In the genomic region with DNA sequence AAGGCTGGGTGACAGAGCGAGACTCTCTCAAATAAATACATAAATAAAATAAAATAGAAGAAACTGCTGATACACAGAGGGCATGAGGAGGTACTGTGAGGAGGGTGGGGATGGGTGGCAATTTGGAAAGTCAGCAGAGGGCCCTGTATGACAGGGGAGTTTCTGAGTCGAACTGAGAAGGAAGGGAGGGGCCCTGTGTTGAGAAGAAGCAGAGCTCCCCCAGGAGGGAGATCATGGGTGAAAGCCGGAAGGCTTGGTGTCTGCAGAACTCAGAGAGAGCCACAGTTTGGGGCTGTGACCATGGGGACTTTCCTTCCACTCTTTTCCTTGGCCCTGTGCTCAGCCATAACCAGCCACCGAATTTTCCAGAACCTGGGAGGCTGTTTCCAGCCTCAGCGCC, we compare ENCODE assay signal across 14 cellular contexts. TPM values are rescaled to one million over a fixed set of nuclear protein-coding genes. Genes with fewer than 3 reads are reported as not detected.
A peak's percentile ranks its signal among the peaks of the same experiment; 100 is the strongest.
DNase-seq lines count a peak whose midpoint lies in the region; ATAC-seq and TF ChIP-seq lines count a peak whose summit lies in the region.
"Had no signal": no experiment of that assay in that cellular context is flagged by ENCODE, and none has a peak within 500 bp of the region (broad histone marks: within the 10 kb centered on the region; RNA-seq: fewer than 3 reads in every experiment).

No MANE protein-coding gene starts in this region.

- H3K9ac ChIP-seq in SK-N-SH: no peak overlapping the region
- H3K9ac ChIP-seq: GM23248 had no signal

- H3K9me3 ChIP-seq in SK-N-SH: no peaks in the 10 kb centered on the region
- H3K9me3 ChIP-seq in effector memory CD4-positive, alpha-beta T cell (ENCODE audit: control insufficient read depth, low read length): no peaks in the 10 kb centered on the region

- DNase-seq in SK-N-SH (no peak), T-cell (peak in 8 of 34 experiments; percentile 17 to 36 (median 24))
- peak in 2 of 3 donors; percentile 13 to 20 for DNase-seq in effector memory CD4-positive, alpha-beta T cell
- peak in 1 of 2 donors; percentile 65 for DNase-seq in stimulated activated effector memory CD8-positive, alpha-beta T cell treated with anti-CD3 and anti-CD28 coated beads, Interleukin-12 subunit alpha, Interleukin-12 subunit beta, amount 100 ng/mL, for 72 hours (ENCODE audit: low spot score in 2 of 2)
- DNase-seq: 8988T; effector CD8-positive, alpha-beta T cell; GM23248; hippocampal formation; NCI-H2107; WERI-Rb-1 had no signal

- no peak overlapping the region for H3K4me3 Mint-ChIP-seq in T-cell
- H3K4me3 Mint-ChIP-seq in stimulated activated effector memory CD8-positive, alpha-beta T cell treated with anti-CD3 and anti-CD28 coated beads, Interleukin-12 subunit alpha, Interleukin-12 subunit beta, amount 100 ng/mL, for 72 hours: peak overlapping the region; percentile 47

- CTCF ChIA-PET in SK-N-SH (lab: Yijun Ruan, JAX) (no interaction called here), T-cell (lab: Charles Lee) (no interaction called here)

- H3K4me1 Mint-ChIP-seq in T-cell: peaks cover 18 to 54% (median 39%) of the 10 kb centered on the region in 3 donors
- peaks cover 77% of the 10 kb centered on the region for H3K4me1 Mint-ChIP-seq in stimulated activated effector memory CD8-positive, alpha-beta T cell treated with anti-CD3 and anti-CD28 coated beads, Interleukin-12 subunit alpha, Interleukin-12 subunit beta, amount 100 ng/mL, for 72 hours

- peak overlapping the region; percentile 66 to 73 for H3K27ac Mint-ChIP-seq in T-cell
- peak overlapping the region; percentile 87 for H3K27ac Mint-ChIP-seq in stimulated activated effector memory CD8-positive, alpha-beta T cell treated with anti-CD3 and anti-CD28 coated beads, Interleukin-12 subunit alpha, Interleukin-12 subunit beta, amount 100 ng/mL, for 72 hours

- no peaks in the 10 kb centered on the region for H3K27me3 Mint-ChIP-seq in T-cell

- H3F3A ChIP-seq in SK-N-SH (replicated peaks; ENCODE audit: insufficient read depth): peaks cover 36% of the 10 kb centered on the region

- no peaks in the 10 kb centered on the region for H3K36me3 Mint-ChIP-seq in T-cell
- peaks cover 12% of the 10 kb centered on the region for H3K36me3 Mint-ChIP-seq in stimulated activated effector memory CD8-positive, alpha-beta T cell treated with anti-CD3 and anti-CD28 coated beads, Interleukin-12 subunit alpha, Interleukin-12 subunit beta, amount 100 ng/mL, for 72 hours

- no peak overlapping the region for H3K4me3 ChIP-seq in SK-N-SH (ENCODE audit: low read depth in 2 of 2, low read length in 1 of 2)
- H3K4me3 ChIP-seq in effector memory CD4-positive, alpha-beta T cell (ENCODE audit: insufficient read depth, low read depth, low read length, poor library complexity, severe bottlenecking): no peak overlapping the region
- H3K4me3 ChIP-seq: GM23248 had no signal

- POLR2A ChIA-PET in SK-N-SH (lab: Yijun Ruan, JAX) (no interaction called here), T-cell (lab: Charles Lee) (no interaction called here)

- peaks cover 18 to 42% of the 10 kb centered on the region in 2 experiments; a peak in 3 of 4 replicates for H3K4me1 ChIP-seq in SK-N-SH (ENCODE audit: control insufficient read depth in 1 of 2, insufficient read depth in 2 of 2, low read depth in 1 of 2, low read length in 1 of 2)
- peaks cover 25% of the 10 kb centered on the region for H3K4me1 ChIP-seq in effector memory CD4-positive, alpha-beta T cell (ENCODE audit: control insufficient read depth, insufficient read depth, low read length, poor library complexity, severe bottlenecking)

- TF ChIP-seq RAD21 in SK-N-SH (IDR thresholded peaks at IDR 0.05; ENCODE audit: low read length): 0 out of 2 replicates have a peak, but pooled peaks have one; percentile 7

- 86% methylated on average over 5 of the region's 5 CpGs for WGBS in SK-N-SH (ENCODE audit: low lambda C conversion rate)

- no peak overlapping the region for H3K4me2 ChIP-seq in SK-N-SH

- H3K9me2 ChIP-seq in SK-N-SH: no peaks in the 10 kb centered on the region

- H3K79me2 ChIP-seq in SK-N-SH (ENCODE audit: insufficient read depth): peaks cover 2% of the 10 kb centered on the region; the same call in 1 of the 2 replicates

- no peaks in the 10 kb centered on the region for H3K9me3 Mint-ChIP-seq in T-cell
- H3K9me3 Mint-ChIP-seq in stimulated activated effector memory CD8-positive, alpha-beta T cell treated with anti-CD3 and anti-CD28 coated beads, Interleukin-12 subunit alpha, Interleukin-12 subunit beta, amount 100 ng/mL, for 72 hours: no peaks in the 10 kb centered on the region

- no peak for TF ChIP-seq CTCF in SK-N-SH (IDR thresholded peaks at IDR 0.05)

- no peaks in the 10 kb centered on the region for H3K27me3 ChIP-seq in SK-N-SH (ENCODE audit: insufficient read depth)
- no peaks in the 10 kb centered on the region for H3K27me3 ChIP-seq in effector memory CD4-positive, alpha-beta T cell (replicated peaks; ENCODE audit: control insufficient read depth, insufficient read depth, low read length, poor library complexity, severe bottlenecking)

- no peaks in the 10 kb centered on the region for H3K36me3 ChIP-seq in SK-N-SH (replicated peaks in 1 of 2; ENCODE audit: control insufficient read depth in 1 of 2, insufficient read depth in 2 of 2, low read length in 1 of 2)
- no peaks in the 10 kb centered on the region for H3K36me3 ChIP-seq in effector memory CD4-positive, alpha-beta T cell (ENCODE audit: control insufficient read depth, insufficient read depth, low read length)
- H3K36me3 ChIP-seq: WERI-Rb-1 had no signal

- H4K20me1 ChIP-seq in SK-N-SH (ENCODE audit: insufficient read depth): no peaks in the 10 kb centered on the region

- H3K27ac ChIP-seq in SK-N-SH (ENCODE audit: low read depth in 2 of 2, low read length in 1 of 2): no peak overlapping the region
- H3K27ac ChIP-seq in effector memory CD4-positive, alpha-beta T cell (ENCODE audit: insufficient read depth, low read length, poor library complexity, severe bottlenecking): peak overlapping the region; percentile 33
- H3K27ac ChIP-seq: GM23248, WERI-Rb-1 had no signal

- no peak for ATAC-seq in SK-N-SH treated with all-trans-retinoic acid at 6 μM for 48 hours
- ATAC-seq in T-cell (replicated peaks in 1 of 4): peak; percentile 56 to 77 (median 74)
- ATAC-seq in stimulated activated effector memory CD8-positive, alpha-beta T cell treated with anti-CD3 and anti-CD28 coated beads, Interleukin-12 subunit alpha, Interleukin-12 subunit beta, amount 100 ng/mL, for 72 hours: peak; percentile 53
- ATAC-seq in GM18511 (IDR thresholded peaks at IDR 0.05; ENCODE audit: unreplicated experiment): no peak
- no peak for ATAC-seq in GM18520 (IDR thresholded peaks at IDR 0.05; ENCODE audit: unreplicated experiment)
- ATAC-seq in GM21390 (IDR thresholded peaks at IDR 0.05; ENCODE audit: unreplicated experiment): no peak

- no peak overlapping the region for H2AFZ ChIP-seq in SK-N-SH (ENCODE audit: low read depth)
- H2AFZ ChIP-seq: GM23248 had no signal

- TF ChIP-seq EP300 in SK-N-SH (IDR thresholded peaks at IDR 0.05; ENCODE audit: borderline replicate concordance in 1 of 2, low read depth in 1 of 2, low read length in 1 of 2): no peak

TF ChIP-seq in SK-N-SH, 30 proteins besides CTCF, POLR2A, EP300 and RAD21 (continues in another document):
- no peak for TF ChIP-seq FOSL2 (IDR thresholded peaks at IDR 0.05; ENCODE audit: borderline replicate concordance, low read depth)
- no peak for TF ChIP-seq MXI1 (IDR thresholded peaks at IDR 0.05; ENCODE audit: low read depth, low read length)
- no peak for TF ChIP-seq ELF1 (IDR thresholded peaks at IDR 0.05)
- TF ChIP-seq IRF3 (IDR thresholded peaks at IDR 0.05; ENCODE audit: low read depth, low read length): no peak
- no peak for TF ChIP-seq TEAD4 (IDR thresholded peaks at IDR 0.05; ENCODE audit: borderline replicate concordance, insufficient read depth)

TF ChIP-seq in SK-N-SH treated with all-trans-retinoic acid at 6 μM for 48 hours, 23 proteins besides CTCF, POLR2A, EP300 and RAD21 (continues in another document):
- TF ChIP-seq ZC3H10 (CRISPR knock-in tag; IDR thresholded peaks at IDR 0.05) (no peak), PPARA (CRISPR knock-in tag; IDR thresholded peaks at IDR 0.05; ENCODE audit: borderline replicate concordance) (no peak), OSR1 (CRISPR knock-in tag; IDR thresholded peaks at IDR 0.05) (no peak), ZNF8 (CRISPR knock-in tag; IDR thresholded peaks at IDR 0.05) (no peak), ARNTL (CRISPR knock-in tag; IDR thresholded peaks at IDR 0.05; ENCODE audit: borderline replicate concordance, low read depth) (no peak), ZNF565 (CRISPR knock-in tag; conservative IDR thresholded peaks at IDR 0.05; ENCODE audit: low read depth) (no peak), ISL1 (CRISPR knock-in tag; IDR thresholded peaks at IDR 0.05) (no peak), ZFP3 (CRISPR knock-in tag; IDR thresholded peaks at IDR 0.05) (no peak), TCF4 (CRISPR knock-in tag; IDR thresholded peaks at IDR 0.05; ENCODE audit: borderline replicate concordance) (no peak), ZFP30 (CRISPR knock-in tag; IDR thresholded peaks at IDR 0.05) (no peak), RARB (CRISPR knock-in tag; IDR thresholded peaks at IDR 0.05) (no peak), SNAI2 (CRISPR knock-in tag; IDR thresholded peaks at IDR 0.05) (no peak)
- TF ChIP-seq, protein P1, sequence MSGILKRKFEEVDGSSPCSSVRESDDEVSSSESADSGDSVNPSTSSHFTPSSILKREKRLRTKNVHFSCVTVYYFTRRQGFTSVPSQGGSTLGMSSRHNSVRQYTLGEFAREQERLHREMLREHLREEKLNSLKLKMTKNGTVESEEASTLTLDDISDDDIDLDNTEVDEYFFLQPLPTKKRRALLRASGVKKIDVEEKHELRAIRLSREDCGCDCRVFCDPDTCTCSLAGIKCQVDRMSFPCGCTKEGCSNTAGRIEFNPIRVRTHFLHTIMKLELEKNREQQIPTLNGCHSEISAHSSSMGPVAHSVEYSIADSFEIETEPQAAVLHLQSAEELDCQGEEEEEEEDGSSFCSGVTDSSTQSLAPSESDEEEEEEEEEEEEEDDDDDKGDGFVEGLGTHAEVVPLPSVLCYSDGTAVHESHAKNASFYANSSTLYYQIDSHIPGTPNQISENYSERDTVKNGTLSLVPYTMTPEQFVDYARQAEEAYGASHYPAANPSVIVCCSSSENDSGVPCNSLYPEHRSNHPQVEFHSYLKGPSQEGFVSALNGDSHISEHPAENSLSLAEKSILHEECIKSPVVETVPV (CRISPR knock-in tag; IDR thresholded peaks at IDR 0.05): no peak

RNA-seq across cellular contexts. Expression of gene AFAP1, which starts 24.8 kb away (rescaled TPM):
- polyA plus RNA-seq in SK-N-SH (2012; rRNA removed): 40.6 and 67.9 TPM in 2 replicates
- 48.9 and 59.9 TPM in 2 replicates for polyA plus RNA-seq in SK-N-SH (2012; cell fraction: cytosol; rRNA removed)
- polyA plus RNA-seq in SK-N-SH (2012; cell fraction: nucleus; rRNA removed): 89.8 and 105 TPM in 2 replicates
- 10 to 100 TPM in 4 of 5 donors, 1 to 10 TPM in 1; 4.8 to 34.8 (median 20.3) TPM for total RNA-seq in T-cell

Comparison
In these comparisons a context has a peak if more than half of its experiments do, and no peak if none do; other contexts are left out.
1. ATAC-seq: peak in T-cell (4 of 4) and stimulated activated effector memory CD8-positive, alpha-beta T cell treated with anti-CD3 and anti-CD28 coated beads, Interleukin-12 subunit alpha, Interleukin-12 subunit beta, amount 100 ng/mL, for 72 hours (single experiment); none in SK-N-SH treated with all-trans-retinoic acid at 6 μM for 48 hours (single experiment), GM18511 (single experiment), GM18520 (single experiment) and GM21390 (single experiment).